ENCODE assay signal across 1 cellular context in the genomic region with DNA sequence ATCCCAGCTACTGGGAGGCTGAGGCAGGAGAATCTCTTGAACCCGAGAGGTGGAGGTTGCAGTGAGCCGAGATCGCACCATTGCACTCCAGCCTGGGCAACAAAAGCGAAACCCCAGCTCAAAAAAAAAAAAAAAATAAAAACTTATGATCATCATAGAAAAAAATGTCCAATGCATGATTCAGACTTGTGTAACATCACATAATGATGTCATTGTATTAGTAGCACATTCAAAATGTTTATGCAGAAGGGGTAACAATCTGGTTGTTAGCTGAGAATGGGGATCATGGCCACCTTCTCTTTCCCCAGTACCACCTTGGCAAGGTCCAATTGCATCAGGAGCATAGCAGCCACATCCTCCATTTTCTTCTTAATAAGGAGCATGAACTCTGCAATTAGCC.
TF ChIP-seq lines count a peak whose summit lies in the region.

No MANE protein-coding gene starts in this region.

TF ChIP-seq in SK-N-SH treated with all-trans-retinoic acid at 6 μM for 48 hours, 23 proteins besides CTCF, POLR2A, EP300 and RAD21 (continued from another document):
- TF ChIP-seq, protein P1, sequence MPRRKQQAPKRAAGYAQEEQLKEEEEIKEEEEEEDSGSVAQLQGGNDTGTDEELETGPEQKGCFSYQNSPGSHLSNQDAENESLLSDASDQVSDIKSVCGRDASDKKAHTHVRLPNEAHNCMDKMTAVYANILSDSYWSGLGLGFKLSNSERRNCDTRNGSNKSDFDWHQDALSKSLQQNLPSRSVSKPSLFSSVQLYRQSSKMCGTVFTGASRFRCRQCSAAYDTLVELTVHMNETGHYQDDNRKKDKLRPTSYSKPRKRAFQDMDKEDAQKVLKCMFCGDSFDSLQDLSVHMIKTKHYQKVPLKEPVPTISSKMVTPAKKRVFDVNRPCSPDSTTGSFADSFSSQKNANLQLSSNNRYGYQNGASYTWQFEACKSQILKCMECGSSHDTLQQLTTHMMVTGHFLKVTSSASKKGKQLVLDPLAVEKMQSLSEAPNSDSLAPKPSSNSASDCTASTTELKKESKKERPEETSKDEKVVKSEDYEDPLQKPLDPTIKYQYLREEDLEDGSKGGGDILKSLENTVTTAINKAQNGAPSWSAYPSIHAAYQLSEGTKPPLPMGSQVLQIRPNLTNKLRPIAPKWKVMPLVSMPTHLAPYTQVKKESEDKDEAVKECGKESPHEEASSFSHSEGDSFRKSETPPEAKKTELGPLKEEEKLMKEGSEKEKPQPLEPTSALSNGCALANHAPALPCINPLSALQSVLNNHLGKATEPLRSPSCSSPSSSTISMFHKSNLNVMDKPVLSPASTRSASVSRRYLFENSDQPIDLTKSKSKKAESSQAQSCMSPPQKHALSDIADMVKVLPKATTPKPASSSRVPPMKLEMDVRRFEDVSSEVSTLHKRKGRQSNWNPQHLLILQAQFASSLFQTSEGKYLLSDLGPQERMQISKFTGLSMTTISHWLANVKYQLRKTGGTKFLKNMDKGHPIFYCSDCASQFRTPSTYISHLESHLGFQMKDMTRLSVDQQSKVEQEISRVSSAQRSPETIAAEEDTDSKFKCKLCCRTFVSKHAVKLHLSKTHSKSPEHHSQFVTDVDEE (CRISPR knock-in tag; IDR thresholded peaks at IDR 0.05): no peak
- TF ChIP-seq ZFP30 (CRISPR knock-in tag; IDR thresholded peaks at IDR 0.05) (no peak), PPARA (CRISPR knock-in tag; IDR thresholded peaks at IDR 0.05; ENCODE audit: borderline replicate concordance) (no peak), ZC3H10 (CRISPR knock-in tag; IDR thresholded peaks at IDR 0.05) (no peak)
- TF ChIP-seq, protein P2, sequence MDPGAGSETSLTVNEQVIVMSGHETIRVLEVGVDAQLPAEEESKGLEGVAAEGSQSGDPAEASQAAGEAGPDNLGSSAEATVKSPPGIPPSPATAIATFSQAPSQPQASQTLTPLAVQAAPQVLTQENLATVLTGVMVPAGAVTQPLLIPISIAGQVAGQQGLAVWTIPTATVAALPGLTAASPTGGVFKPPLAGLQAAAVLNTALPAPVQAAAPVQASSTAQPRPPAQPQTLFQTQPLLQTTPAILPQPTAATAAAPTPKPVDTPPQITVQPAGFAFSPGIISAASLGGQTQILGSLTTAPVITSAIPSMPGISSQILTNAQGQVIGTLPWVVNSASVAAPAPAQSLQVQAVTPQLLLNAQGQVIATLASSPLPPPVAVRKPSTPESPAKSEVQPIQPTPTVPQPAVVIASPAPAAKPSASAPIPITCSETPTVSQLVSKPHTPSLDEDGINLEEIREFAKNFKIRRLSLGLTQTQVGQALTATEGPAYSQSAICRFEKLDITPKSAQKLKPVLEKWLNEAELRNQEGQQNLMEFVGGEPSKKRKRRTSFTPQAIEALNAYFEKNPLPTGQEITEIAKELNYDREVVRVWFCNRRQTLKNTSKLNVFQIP (CRISPR knock-in tag; IDR thresholded peaks at IDR 0.05; ENCODE audit: borderline replicate concordance, low read depth): no peak
TF ChIP-seq in SK-N-SH treated with all-trans-retinoic acid at 6 μM for 48 hours: peak in this region for 0.
